Comparison of ENCODE assay signal across 1 cellular context in genomic region chr3:158717576-158717975, GRCh38.
TF ChIP-seq lines count a peak whose summit lies in the region.

No MANE protein-coding gene starts in this region.

TF ChIP-seq in HCT116, 20 proteins besides CTCF, POLR2A, EP300 and RAD21:
- TF ChIP-seq SIN3A (IDR thresholded peaks at IDR 0.05; ENCODE audit: low read depth) (no peak), ZFX (IDR thresholded peaks at IDR 0.05) (no peak), ELF1 (IDR thresholded peaks at IDR 0.05; ENCODE audit: borderline replicate concordance, low read depth) (no peak), TCF7L2 (IDR thresholded peaks at IDR 0.05; ENCODE audit: borderline replicate concordance, extremely low read depth, insufficient read depth, insufficient read length) (no peak), SRF (IDR thresholded peaks at IDR 0.05; ENCODE audit: low read depth) (no peak), CBX3 (IDR thresholded peaks at IDR 0.05; ENCODE audit: low read depth) (no peak), FOSL1 (IDR thresholded peaks at IDR 0.05; ENCODE audit: low read depth) (no peak), EGR1 (IDR thresholded peaks at IDR 0.05; ENCODE audit: low read depth) (no peak), SP1 (IDR thresholded peaks at IDR 0.05; ENCODE audit: low read depth) (no peak), CEBPB (IDR thresholded peaks at IDR 0.05; ENCODE audit: low read depth) (no peak)
